In the genomic region with DNA sequence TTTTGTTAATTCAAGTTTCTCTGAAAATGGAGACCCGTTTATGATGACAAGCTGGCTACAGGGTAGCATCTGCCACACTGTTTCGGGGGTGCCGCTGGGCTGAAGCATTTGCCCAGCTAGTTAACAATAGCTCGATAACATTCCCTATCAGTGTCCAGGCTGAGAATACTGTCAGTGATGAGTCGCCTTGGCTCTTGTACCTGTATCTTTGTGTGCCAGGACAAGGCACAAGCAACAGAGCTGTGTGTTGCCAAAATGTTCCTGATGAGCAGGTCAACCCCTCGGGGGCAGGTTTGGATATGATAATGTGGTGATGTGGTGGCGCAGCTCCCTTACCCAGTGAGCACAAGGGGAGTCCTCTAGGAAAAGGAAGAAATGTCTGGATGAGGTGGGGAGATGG, we compare ENCODE assay signal across 16 cellular contexts. TPM values are rescaled to one million over a fixed set of nuclear protein-coding genes. Genes with fewer than 3 reads are reported as not detected.
A peak's percentile ranks its signal among the peaks of the same experiment; 100 is the strongest.
DNase-seq lines count a peak whose midpoint lies in the region; ATAC-seq and TF ChIP-seq lines count a peak whose summit lies in the region.
"Had no signal": no experiment of that assay in that cellular context is flagged by ENCODE, and none has a peak within 500 bp of the region (broad histone marks: within the 10 kb centered on the region; RNA-seq: fewer than 3 reads in every experiment).

No MANE protein-coding gene starts in this region.

- CTCF ChIA-PET in CD8-positive, alpha-beta T cell (lab: Charles Lee), result no interaction called here
- CTCF ChIA-PET in activated naive CD4-positive, alpha-beta T cell treated with anti-CD3 and anti-CD28 coated beads, Interleukin-2, amount 10 ng/mL, durations not matched to agents 7 days and 5 days (lab: Charles Lee), result interaction anchor here (1.0 kb wide), 1 partner anchor 95 kb away, joined by 3 read pairs; no protein-coding TSS in a partner anchor

- peak overlapping the region; percentile 84 for H3K27ac Mint-ChIP-seq in CD8-positive, alpha-beta T cell
- H3K27ac Mint-ChIP-seq in chondrocyte (ENCODE audit: unreplicated experiment), result peak overlapping the region; percentile 43
- H3K27ac Mint-ChIP-seq in activated naive CD4-positive, alpha-beta T cell treated with anti-CD3 and anti-CD28 coated beads, Interleukin-2, amount 10 ng/mL, durations not matched to agents 7 days and 5 days, result no peak overlapping the region

- H4K20me1 ChIP-seq in osteoblast (ENCODE audit: insufficient read depth, low read length), result peaks cover 12% of the 10 kb centered on the region

- H3K27me3 Mint-ChIP-seq in CD8-positive, alpha-beta T cell (ENCODE audit: low read depth), result no peaks in the 10 kb centered on the region
- no peaks in the 10 kb centered on the region for H3K27me3 Mint-ChIP-seq in chondrocyte (ENCODE audit: low read depth)
- no peaks in the 10 kb centered on the region for H3K27me3 Mint-ChIP-seq in activated naive CD4-positive, alpha-beta T cell treated with anti-CD3 and anti-CD28 coated beads, Interleukin-2, amount 10 ng/mL, durations not matched to agents 7 days and 5 days

- no peak overlapping the region for H3K4me3 Mint-ChIP-seq in CD8-positive, alpha-beta T cell
- H3K4me3 Mint-ChIP-seq in chondrocyte (ENCODE audit: unreplicated experiment), result no peak overlapping the region
- no peak overlapping the region for H3K4me3 Mint-ChIP-seq in activated naive CD4-positive, alpha-beta T cell treated with anti-CD3 and anti-CD28 coated beads, Interleukin-2, amount 10 ng/mL, durations not matched to agents 7 days and 5 days
- H3K4me3 Mint-ChIP-seq: mesothelial cell of epicardium had no signal

- H3K36me3 ChIP-seq in ACC112 (ENCODE audit: insufficient read depth, low read length) (peaks cover 65% of the 10 kb centered on the region), osteoblast (ENCODE audit: insufficient read depth, low read length) (peaks cover 87% of the 10 kb centered on the region)
- no peaks in the 10 kb centered on the region for H3K36me3 ChIP-seq in CD8-positive, alpha-beta T cell (ENCODE audit: insufficient read depth, low read length)

- H3K4me3 ChIP-seq in ACC112 (ENCODE audit: low read depth, low read length) (no peak overlapping the region), osteoblast (ENCODE audit: insufficient read depth, low read length) (no peak overlapping the region)
- H3K4me3 ChIP-seq in CD8-positive, alpha-beta T cell (ENCODE audit: low read depth, low read length), result no peak overlapping the region
- H3K4me3 ChIP-seq: K562 had no signal

- POLR2A ChIA-PET in CD8-positive, alpha-beta T cell (lab: Charles Lee), result interaction anchor here (1.0 kb wide), 1 partner anchor 10 kb away, joined by 3 read pairs; no protein-coding TSS in a partner anchor

- peak overlapping the region; percentile 57 for H3K27ac ChIP-seq in ACC112 (ENCODE audit: low read depth, low read length)
- H3K27ac ChIP-seq in CD8-positive, alpha-beta T cell (ENCODE audit: low read depth, low read length), result no peak overlapping the region
- H3K27ac ChIP-seq in osteoblast (ENCODE audit: low read depth, low read length), result peak overlapping the region; percentile 74

- no peaks in the 10 kb centered on the region for H3K9me3 Mint-ChIP-seq in CD8-positive, alpha-beta T cell
- peaks cover 5% of the 10 kb centered on the region for H3K9me3 Mint-ChIP-seq in chondrocyte (ENCODE audit: low read depth)
- no peaks in the 10 kb centered on the region for H3K9me3 Mint-ChIP-seq in activated naive CD4-positive, alpha-beta T cell treated with anti-CD3 and anti-CD28 coated beads, Interleukin-2, amount 10 ng/mL, durations not matched to agents 7 days and 5 days
- H3K9me3 Mint-ChIP-seq: mesothelial cell of epicardium; T-helper 2 cell treated with Interferon-gamma antibody and Interleukin-4, amounts not matched to agents 5 μg/mL and 100 μg/mL, for 36 hours had no signal

- H3K27me3 ChIP-seq in ACC112 (ENCODE audit: insufficient read depth, low read length) (no peaks in the 10 kb centered on the region), osteoblast (ENCODE audit: insufficient read depth, low read length) (no peaks in the 10 kb centered on the region)
- H3K27me3 ChIP-seq in CD8-positive, alpha-beta T cell (ENCODE audit: insufficient read depth, low read length), result no peaks in the 10 kb centered on the region

- no peak overlapping the region for H2AFZ ChIP-seq in ACC112 (ENCODE audit: low read length, unreplicated experiment)
- no peak overlapping the region for H2AFZ ChIP-seq in osteoblast (ENCODE audit: low read length)

- ATAC-seq in CD8-positive, alpha-beta T cell, result no peak
- no peak for ATAC-seq in HG03354 (IDR thresholded peaks at IDR 0.05; ENCODE audit: poor library complexity, severe bottlenecking, unreplicated experiment)
- ATAC-seq: K562 had no signal

- no peak for TF ChIP-seq CTCF in CD8-positive, alpha-beta T cell (IDR thresholded peaks at IDR 0.05)
- no peak for TF ChIP-seq CTCF in chondrocyte (IDR thresholded peaks at IDR 0.05)
- TF ChIP-seq CTCF in osteoblast (IDR thresholded peaks at IDR 0.05; ENCODE audit: extremely low read depth, low read depth, low read length), result no peak

- no peaks in the 10 kb centered on the region for H3K36me3 Mint-ChIP-seq in CD8-positive, alpha-beta T cell
- peaks cover 34% of the 10 kb centered on the region for H3K36me3 Mint-ChIP-seq in chondrocyte (ENCODE audit: low read depth)
- H3K36me3 Mint-ChIP-seq in activated naive CD4-positive, alpha-beta T cell treated with anti-CD3 and anti-CD28 coated beads, Interleukin-2, amount 10 ng/mL, durations not matched to agents 7 days and 5 days, result no peaks in the 10 kb centered on the region

- no peaks in the 10 kb centered on the region for H3K9me3 ChIP-seq in CD8-positive, alpha-beta T cell (ENCODE audit: low read length)
- H3K9me3 ChIP-seq in osteoblast (ENCODE audit: low read depth, low read length), result no peaks in the 10 kb centered on the region

- H3K4me2 ChIP-seq in osteoblast (ENCODE audit: insufficient read depth, low read length), result no peak overlapping the region

- H3K4me1 ChIP-seq in ACC112 (ENCODE audit: control insufficient read depth, insufficient read depth, low read length, unreplicated experiment) (peaks cover 78% of the 10 kb centered on the region), osteoblast (ENCODE audit: insufficient read depth, low read length) (peaks cover 56% of the 10 kb centered on the region)
- H3K4me1 ChIP-seq in CD8-positive, alpha-beta T cell (ENCODE audit: insufficient read depth, low read length), result peaks cover 20% of the 10 kb centered on the region

- intact Hi-C loops in CD8-positive, alpha-beta T cell (cut with DNase I, micrococcal nuclease), result no loop called here

- H3K4me1 Mint-ChIP-seq in CD8-positive, alpha-beta T cell (ENCODE audit: low read depth), result peaks cover 21% of the 10 kb centered on the region
- H3K4me1 Mint-ChIP-seq in chondrocyte (ENCODE audit: low read depth), result peaks cover 59% of the 10 kb centered on the region
- peaks cover 22% of the 10 kb centered on the region for H3K4me1 Mint-ChIP-seq in activated naive CD4-positive, alpha-beta T cell treated with anti-CD3 and anti-CD28 coated beads, Interleukin-2, amount 10 ng/mL, durations not matched to agents 7 days and 5 days

- DNase-seq in CD8-positive, alpha-beta T cell, result no peak
- no peak for DNase-seq in chondrocyte (ENCODE audit: low spot score)
- no peak for DNase-seq in osteoblast (ENCODE audit: insufficient read length, low spot score, missing footprints)
- no peak for DNase-seq in stimulated activated CD4-positive, alpha-beta T cell treated with anti-CD3 and anti-CD28 coated beads, Interleukin-15, amount 100 ng/mL, for 24 hours
- DNase-seq in D341Med (ENCODE audit: low spot score), result no peak
- DNase-seq in activated naive CD4-positive, alpha-beta T cell treated with anti-CD3 and anti-CD28 coated beads, Interleukin-2, amount 10 ng/mL, durations not matched to agents 7 days and 5 days, result no peak
- DNase-seq: activated CD4-positive, alpha-beta T cell treated with anti-CD3 and anti-CD28 coated beads for 48 hours; NCI-H1436; NCI-H526; posterior cingulate gyrus; stimulated activated CD8-positive, alpha-beta memory T cell treated with anti-CD3 and anti-CD28 coated beads, Interleukin-4, amount 100 ng/mL, for 48 hours had no signal

- peaks cover 82% of the 10 kb centered on the region for H3K79me2 ChIP-seq in ACC112 (ENCODE audit: control insufficient read depth, insufficient read depth, low read length, unreplicated experiment)
- peaks cover 43% of the 10 kb centered on the region for H3K79me2 ChIP-seq in osteoblast (ENCODE audit: insufficient read depth, low read length)

RNA-seq across cellular contexts. Expression of a gene that starts 7.0 kb away (rescaled TPM):
- total RNA-seq in CD8-positive, alpha-beta T cell, result 1 to 10 TPM; 1.8 TPM
- 491 to 631 TPM (median 620 TPM) in 3 replicates for total RNA-seq in chondrocyte
- 1,700 and 2,120 TPM in 2 replicates for total RNA-seq in osteoblast

Comparison
In these comparisons a context has a peak if more than half of its experiments do, and no peak if none do; other contexts are left out.
1. RNA of a gene that starts 7.0 kb away (total RNA-seq): 1,700 to 2,120 TPM in osteoblast and 491 to 631 TPM in chondrocyte; 1.8 TPM in CD8-positive, alpha-beta T cell; every median in the first group is over 100 times any median in the second.